Comparison of ENCODE assay signal across 8 cellular contexts in the genomic region with DNA sequence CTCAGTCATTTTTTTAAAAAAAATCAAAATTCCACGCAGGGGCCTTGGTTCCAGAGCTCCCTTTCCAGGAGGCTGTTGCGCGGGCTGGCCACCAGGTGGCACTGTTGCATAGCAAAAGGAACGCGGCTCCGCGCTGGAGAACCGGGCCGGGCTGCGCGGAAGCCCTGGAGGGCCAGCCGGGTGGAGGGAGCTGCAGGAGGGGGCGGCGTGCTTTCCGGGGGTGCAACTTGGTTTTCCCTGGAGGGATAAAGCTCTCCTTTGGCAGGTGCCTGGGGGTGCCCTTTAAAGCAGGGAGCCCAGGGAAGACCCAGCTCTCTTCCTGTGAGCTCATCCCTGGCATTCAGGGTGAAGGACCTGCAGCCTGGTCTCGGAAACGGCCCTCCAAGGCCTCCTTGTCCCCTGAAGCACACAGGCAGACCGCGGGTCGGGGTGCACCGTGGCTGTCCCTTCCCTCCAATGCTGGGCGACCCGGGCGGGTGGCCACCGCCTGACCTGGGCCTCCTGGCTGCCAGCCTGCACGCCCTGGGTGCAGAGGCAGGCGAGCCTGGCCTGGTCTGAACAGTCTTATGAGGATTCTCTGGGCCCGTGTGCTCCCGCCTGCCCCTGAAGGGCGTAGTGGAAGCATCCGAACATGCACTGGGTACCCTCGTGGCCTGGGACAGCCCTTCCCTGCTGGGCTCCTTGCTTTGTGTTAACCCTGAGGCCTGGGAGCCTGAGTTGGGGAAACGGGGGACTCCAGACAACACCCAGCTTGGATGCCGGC. TPM values are rescaled to one million over a fixed set of nuclear protein-coding genes. Genes with fewer than 3 reads are reported as not detected.
DNase-seq lines count a peak whose midpoint lies in the region; ATAC-seq, FAIRE-seq and TF ChIP-seq lines count a peak whose summit lies in the region.

No MANE protein-coding gene starts in this region.

- TF ChIP-seq EP300 in HepG2 (IDR thresholded peaks at IDR 0.05; ENCODE audit: low read depth in 2 of 2, low read length in 2 of 2) = no peak
- no peak for TF ChIP-seq EP300 in HepG2 (CRISPR knock-in tag; IDR thresholded peaks at IDR 0.05; ENCODE audit: borderline replicate concordance)

- in situ Hi-C loops in HepG2 (cut with HindIII; ENCODE audit: extremely low pct_ligation_motif_present, low pct_unique_long_range_greater_than_20kb) = no loop called here

- H3K27ac Mint-ChIP-seq in chondrocyte (ENCODE audit: unreplicated experiment) = no peak overlapping the region

- intact Hi-C loops in HepG2 (cut with micrococcal nuclease; ENCODE audit: unreplicated experiment) = loop anchor here (1.0 to 5.0 kb wide), 3 partner anchors 40 to 499 kb away; no protein-coding TSS in a partner anchor

- no peak overlapping the region; a peak in 1 of 6 replicates for H3K4me3 ChIP-seq in HepG2 (replicated peaks in 1 of 3; ENCODE audit: insufficient read depth in 1 of 3, low read depth in 2 of 3, low read length in 3 of 3)

- H3K27me3 Mint-ChIP-seq in chondrocyte (ENCODE audit: low read depth) = peaks cover 13% of the 10 kb centered on the region

- peak; percentile 97 for TF ChIP-seq RAD21 in HepG2 (CRISPR knock-in tag; IDR thresholded peaks at IDR 0.05)

- no peaks in the 10 kb centered on the region for H3K36me3 Mint-ChIP-seq in chondrocyte (ENCODE audit: low read depth)

- WGBS in HepG2 (ENCODE audit: low lambda C conversion rate) = 14% methylated on average over 18 of the region's 34 CpGs

- no peak overlapping the region for H2AFZ ChIP-seq in HepG2 (ENCODE audit: low read length)

- FAIRE-seq in HepG2 (lab: Jason Lieb, UNC) = no peak

- BruUV-seq in HepG2 (replicated peaks; lab: Mats Ljungman, UMichigan) = no TSS peak

- CTCF ChIA-PET in HepG2 (lab: Yijun Ruan, JAX; ENCODE audit: low intra/inter-chr PET ratio, low total read pairs) = interaction anchor here (0.6 to 4.9 kb wide), 9 partner anchors 38 to 503 kb away, joined by 3 to 37 read pairs (median 10); no protein-coding TSS in a partner anchor

- TF ChIP-seq POLR2A in HepG2 (IDR thresholded peaks at IDR 0.05; ENCODE audit: insufficient read depth in 1 of 2, low read depth in 2 of 2, low read length in 2 of 2) = no peak

- H3K4me2 ChIP-seq in HepG2 (ENCODE audit: low read depth, low read length) = peak overlapping the region; percentile 14; the same call in 1 of the 2 replicates

- peaks cover 73% of the 10 kb centered on the region for H3K4me1 ChIP-seq in HepG2 (ENCODE audit: insufficient read depth, low read length)

- no peaks in the 10 kb centered on the region for H3K36me3 ChIP-seq in HepG2 (replicated peaks in 1 of 2; ENCODE audit: control insufficient read depth in 1 of 2, insufficient read depth in 2 of 2, low read length in 2 of 2)

- no peaks in the 10 kb centered on the region for H3K9me3 ChIP-seq in HepG2 (ENCODE audit: low read length)

- no peak overlapping the region for H3K4me3 Mint-ChIP-seq in chondrocyte (ENCODE audit: unreplicated experiment)

- peaks cover 0 to 7% of the 10 kb centered on the region in 2 experiments; a peak in 2 of 5 replicates for H3K27me3 ChIP-seq in HepG2 (ENCODE audit: control insufficient read depth in 1 of 2, insufficient read depth in 2 of 2, low read length in 2 of 2)

- POLR2A ChIA-PET in HepG2 (lab: Yijun Ruan, JAX) = interaction anchor here (0.7 to 3.7 kb wide), 12 partner anchors 13 to 499 kb away, joined by 3 to 122 read pairs (median 6); partner anchors contain the start of gene IFITM10

- TF ChIP-seq CTCF in chondrocyte (IDR thresholded peaks at IDR 0.05) (peak; percentile 100), HepG2 (CRISPR knock-in tag; IDR thresholded peaks at IDR 0.05) (peak; percentile 96)

- peak; percentile 36 for DNase-seq in DMS79 treated with DMSO at 0.1 percent for 48 hours (lab: John Stamatoyannopoulos, UW)
- DNase-seq in DMS79 (lab: John Stamatoyannopoulos, UW) = no peak
- peak; percentile 73 for DNase-seq in NAMALWA (ENCODE audit: low spot score)
- DNase-seq in activated CD4-positive, alpha-beta T cell treated with anti-CD3 and anti-CD28 coated beads for 48 hours = peak; percentile 83
- DNase-seq in chondrocyte (ENCODE audit: low spot score) = peak; percentile 92
- peak; percentile 35 for DNase-seq in HepG2 (ENCODE audit: low spot score)
- DNase-seq in stimulated activated CD4-positive, alpha-beta T cell treated with anti-CD3 and anti-CD28 coated beads, TNF-alpha, amount 100 ng/mL, for 24 hours (ENCODE audit: low read depth in 3 of 3) = peak; percentile 61 to 74 (median 65)

- H3K4me1 Mint-ChIP-seq in chondrocyte (ENCODE audit: low read depth) = no peaks in the 10 kb centered on the region

- ATAC-seq in HepG2 (peak; percentile 85), GM19351 (IDR thresholded peaks at IDR 0.05; ENCODE audit: unreplicated experiment) (no peak)

- peak overlapping the region; percentile 50 for H3K9ac ChIP-seq in HepG2 (ENCODE audit: insufficient read depth, low read depth, low read length)

- no peaks in the 10 kb centered on the region for H3K79me2 ChIP-seq in HepG2 (ENCODE audit: insufficient read depth, low read length)

- H4K20me1 ChIP-seq in HepG2 (ENCODE audit: insufficient read depth, low read length) = no peaks in the 10 kb centered on the region

- H3K27ac ChIP-seq in HepG2 (ENCODE audit: extremely low read length, insufficient read depth, low read length) = peak overlapping the region; percentile 44

- H3K9me3 Mint-ChIP-seq in chondrocyte (ENCODE audit: low read depth) = no peaks in the 10 kb centered on the region

RNA-seq across cellular contexts. Expression of gene KRTAP5-5, which starts 23.4 kb away (rescaled TPM):
- total RNA-seq in chondrocyte (not detected in 3 replicates), HepG2 (2016; rRNA removed; fragmentation: Illumina TruSeq; extraction: Trizol) (not detected in 2 replicates)
- not detected in 2 replicates for total RNA-seq in HepG2 (2016; cell fraction: cytosol; rRNA removed; fragmentation: Illumina TruSeq; extraction: Trizol; ENCODE audit: low read depth)
- not detected in 2 replicates for total RNA-seq in HepG2 (2016; cell fraction: insoluble cytoplasmic fraction; rRNA removed; fragmentation: Illumina TruSeq; extraction: Trizol)
- not detected in 2 replicates for total RNA-seq in HepG2 (2016; cell fraction: membrane; rRNA removed; fragmentation: Illumina TruSeq; extraction: Trizol)
- total RNA-seq in HepG2 (2016; cell fraction: nucleus; rRNA removed; fragmentation: Illumina TruSeq; extraction: Trizol) = not detected in 2 replicates
- polyA plus RNA-seq in HepG2 (2011; rRNA removed) = not detected in 2 replicates
- polyA plus RNA-seq in HepG2 (2011; cell fraction: cytosol; rRNA removed) = not detected in 2 replicates
- polyA plus RNA-seq in HepG2 (2011; cell fraction: nucleus; rRNA removed) = not detected in 2 replicates
- not detected in 2 replicates for polyA plus RNA-seq in HepG2 (2012)
- polyA plus RNA-seq in HepG2 (2016; cell fraction: cytosol; fragmentation: Illumina TruSeq; extraction: Trizol; ENCODE audit: low read depth) = not detected in 2 replicates
- polyA plus RNA-seq in HepG2 (2016; cell fraction: insoluble cytoplasmic fraction; fragmentation: Illumina TruSeq; extraction: Trizol; ENCODE audit: low read depth) = not detected in 2 replicates
- not detected in 2 replicates for polyA plus RNA-seq in HepG2 (2016; cell fraction: membrane; fragmentation: Illumina TruSeq; extraction: Trizol; ENCODE audit: low read depth)
- not detected in 2 replicates for polyA plus RNA-seq in HepG2 (2016; cell fraction: nucleus; fragmentation: Illumina TruSeq; extraction: Trizol; ENCODE audit: insufficient read depth, low read depth)
- polyA minus RNA-seq in HepG2 (2011; rRNA and poly(A)+ RNA removed; ENCODE audit: low replicate concordance) = not detected in 2 replicates
- polyA minus RNA-seq in HepG2 (2011; cell fraction: cytosol; rRNA and poly(A)+ RNA removed) = not detected in 2 replicates
- polyA minus RNA-seq in HepG2 (2011; cell fraction: nucleus; rRNA and poly(A)+ RNA removed) = not detected in 2 replicates

RNA-seq across cellular contexts. Expression of gene KRTAP5-4, which starts 31.0 kb away (rescaled TPM):
- total RNA-seq in chondrocyte = not detected in 3 replicates
- not detected in 2 replicates for total RNA-seq in HepG2 (2016; rRNA removed; fragmentation: Illumina TruSeq; extraction: Trizol)
- total RNA-seq in HepG2 (2016; cell fraction: cytosol; rRNA removed; fragmentation: Illumina TruSeq; extraction: Trizol; ENCODE audit: low read depth) = not detected in 2 replicates
- not detected in 2 replicates for total RNA-seq in HepG2 (2016; cell fraction: insoluble cytoplasmic fraction; rRNA removed; fragmentation: Illumina TruSeq; extraction: Trizol)
- not detected in 2 replicates for total RNA-seq in HepG2 (2016; cell fraction: membrane; rRNA removed; fragmentation: Illumina TruSeq; extraction: Trizol)
- total RNA-seq in HepG2 (2016; cell fraction: nucleus; rRNA removed; fragmentation: Illumina TruSeq; extraction: Trizol) = not detected in 2 replicates
- not detected in 2 replicates for polyA plus RNA-seq in HepG2 (2011; rRNA removed)
- polyA plus RNA-seq in HepG2 (2011; cell fraction: cytosol; rRNA removed) = not detected in 2 replicates
- 0.16 TPM in 1 of 2 replicates, not detected in the other for polyA plus RNA-seq in HepG2 (2011; cell fraction: nucleus; rRNA removed)
- polyA plus RNA-seq in HepG2 (2012) = not detected in 2 replicates
- polyA plus RNA-seq in HepG2 (2016; cell fraction: cytosol; fragmentation: Illumina TruSeq; extraction: Trizol; ENCODE audit: low read depth) = not detected in 2 replicates
- polyA plus RNA-seq in HepG2 (2016; cell fraction: insoluble cytoplasmic fraction; fragmentation: Illumina TruSeq; extraction: Trizol; ENCODE audit: low read depth) = not detected in 2 replicates
- polyA plus RNA-seq in HepG2 (2016; cell fraction: membrane; fragmentation: Illumina TruSeq; extraction: Trizol; ENCODE audit: low read depth) = not detected in 2 replicates
- not detected in 2 replicates for polyA plus RNA-seq in HepG2 (2016; cell fraction: nucleus; fragmentation: Illumina TruSeq; extraction: Trizol; ENCODE audit: insufficient read depth, low read depth)
- not detected in 2 replicates for polyA minus RNA-seq in HepG2 (2011; rRNA and poly(A)+ RNA removed; ENCODE audit: low replicate concordance)
- polyA minus RNA-seq in HepG2 (2011; cell fraction: cytosol; rRNA and poly(A)+ RNA removed) = not detected in 2 replicates
- not detected in 2 replicates for polyA minus RNA-seq in HepG2 (2011; cell fraction: nucleus; rRNA and poly(A)+ RNA removed)

RNA-seq across cellular contexts. Expression of gene KRTAP5-6, which starts 44.0 kb away (rescaled TPM):
- total RNA-seq in chondrocyte (not detected in 3 replicates), HepG2 (2016; rRNA removed; fragmentation: Illumina TruSeq; extraction: Trizol) (not detected in 2 replicates)
- not detected in 2 replicates for total RNA-seq in HepG2 (2016; cell fraction: cytosol; rRNA removed; fragmentation: Illumina TruSeq; extraction: Trizol; ENCODE audit: low read depth)
- total RNA-seq in HepG2 (2016; cell fraction: insoluble cytoplasmic fraction; rRNA removed; fragmentation: Illumina TruSeq; extraction: Trizol) = not detected in 2 replicates
- not detected in 2 replicates for total RNA-seq in HepG2 (2016; cell fraction: membrane; rRNA removed; fragmentation: Illumina TruSeq; extraction: Trizol)
- total RNA-seq in HepG2 (2016; cell fraction: nucleus; rRNA removed; fragmentation: Illumina TruSeq; extraction: Trizol) = not detected in 2 replicates
- polyA plus RNA-seq in HepG2 (2011; rRNA removed) = not detected in 2 replicates
- 0.15 TPM in 1 of 2 replicates, not detected in the other for polyA plus RNA-seq in HepG2 (2011; cell fraction: cytosol; rRNA removed)
- polyA plus RNA-seq in HepG2 (2011; cell fraction: nucleus; rRNA removed) = 0.35 and 0.43 TPM in 2 replicates
- not detected in 2 replicates for polyA plus RNA-seq in HepG2 (2012)
- polyA plus RNA-seq in HepG2 (2016; cell fraction: cytosol; fragmentation: Illumina TruSeq; extraction: Trizol; ENCODE audit: low read depth) = not detected in 2 replicates
- not detected in 2 replicates for polyA plus RNA-seq in HepG2 (2016; cell fraction: insoluble cytoplasmic fraction; fragmentation: Illumina TruSeq; extraction: Trizol; ENCODE audit: low read depth)
- polyA plus RNA-seq in HepG2 (2016; cell fraction: membrane; fragmentation: Illumina TruSeq; extraction: Trizol; ENCODE audit: low read depth) = not detected in 2 replicates
- not detected in 2 replicates for polyA plus RNA-seq in HepG2 (2016; cell fraction: nucleus; fragmentation: Illumina TruSeq; extraction: Trizol; ENCODE audit: insufficient read depth, low read depth)
- not detected in 2 replicates for polyA minus RNA-seq in HepG2 (2011; rRNA and poly(A)+ RNA removed; ENCODE audit: low replicate concordance)
- not detected in 2 replicates for polyA minus RNA-seq in HepG2 (2011; cell fraction: cytosol; rRNA and poly(A)+ RNA removed)
- polyA minus RNA-seq in HepG2 (2011; cell fraction: nucleus; rRNA and poly(A)+ RNA removed) = not detected in 2 replicates

RNA-seq across cellular contexts. Expression of gene KRTAP5-3, which starts 44.7 kb away (rescaled TPM):
- total RNA-seq in chondrocyte = not detected in 3 replicates
- not detected in 2 replicates for total RNA-seq in HepG2 (2016; rRNA removed; fragmentation: Illumina TruSeq; extraction: Trizol)
- not detected in 2 replicates for total RNA-seq in HepG2 (2016; cell fraction: cytosol; rRNA removed; fragmentation: Illumina TruSeq; extraction: Trizol; ENCODE audit: low read depth)
- not detected in 2 replicates for total RNA-seq in HepG2 (2016; cell fraction: insoluble cytoplasmic fraction; rRNA removed; fragmentation: Illumina TruSeq; extraction: Trizol)
- not detected in 2 replicates for total RNA-seq in HepG2 (2016; cell fraction: membrane; rRNA removed; fragmentation: Illumina TruSeq; extraction: Trizol)
- not detected in 2 replicates for total RNA-seq in HepG2 (2016; cell fraction: nucleus; rRNA removed; fragmentation: Illumina TruSeq; extraction: Trizol)
- not detected in 2 replicates for polyA plus RNA-seq in HepG2 (2011; rRNA removed)
- not detected in 2 replicates for polyA plus RNA-seq in HepG2 (2011; cell fraction: cytosol; rRNA removed)
- not detected in 2 replicates for polyA plus RNA-seq in HepG2 (2011; cell fraction: nucleus; rRNA removed)
- polyA plus RNA-seq in HepG2 (2012) = not detected in 2 replicates
- not detected in 2 replicates for polyA plus RNA-seq in HepG2 (2016; cell fraction: cytosol; fragmentation: Illumina TruSeq; extraction: Trizol; ENCODE audit: low read depth)
- not detected in 2 replicates for polyA plus RNA-seq in HepG2 (2016; cell fraction: insoluble cytoplasmic fraction; fragmentation: Illumina TruSeq; extraction: Trizol; ENCODE audit: low read depth)
- polyA plus RNA-seq in HepG2 (2016; cell fraction: membrane; fragmentation: Illumina TruSeq; extraction: Trizol; ENCODE audit: low read depth) = not detected in 2 replicates
- polyA plus RNA-seq in HepG2 (2016; cell fraction: nucleus; fragmentation: Illumina TruSeq; extraction: Trizol; ENCODE audit: insufficient read depth, low read depth) = not detected in 2 replicates
- not detected in 2 replicates for polyA minus RNA-seq in HepG2 (2011; rRNA and poly(A)+ RNA removed; ENCODE audit: low replicate concordance)
- not detected in 2 replicates for polyA minus RNA-seq in HepG2 (2011; cell fraction: cytosol; rRNA and poly(A)+ RNA removed)
- not detected in 2 replicates for polyA minus RNA-seq in HepG2 (2011; cell fraction: nucleus; rRNA and poly(A)+ RNA removed)

RNA-seq across cellular contexts. Expression of gene KRTAP5-2, which starts 54.9 kb away (rescaled TPM):
- not detected in 3 replicates for total RNA-seq in chondrocyte
- total RNA-seq in HepG2 (2016; rRNA removed; fragmentation: Illumina TruSeq; extraction: Trizol) = not detected in 2 replicates
- not detected in 2 replicates for total RNA-seq in HepG2 (2016; cell fraction: cytosol; rRNA removed; fragmentation: Illumina TruSeq; extraction: Trizol; ENCODE audit: low read depth)
- not detected in 2 replicates for total RNA-seq in HepG2 (2016; cell fraction: insoluble cytoplasmic fraction; rRNA removed; fragmentation: Illumina TruSeq; extraction: Trizol)
- total RNA-seq in HepG2 (2016; cell fraction: membrane; rRNA removed; fragmentation: Illumina TruSeq; extraction: Trizol) = not detected in 2 replicates
- not detected in 2 replicates for total RNA-seq in HepG2 (2016; cell fraction: nucleus; rRNA removed; fragmentation: Illumina TruSeq; extraction: Trizol)
- polyA plus RNA-seq in HepG2 (2011; rRNA removed) = not detected in 2 replicates
- polyA plus RNA-seq in HepG2 (2011; cell fraction: cytosol; rRNA removed) = not detected in 2 replicates
- polyA plus RNA-seq in HepG2 (2011; cell fraction: nucleus; rRNA removed) = not detected in 2 replicates
- 0.29 and 0.55 TPM in 2 replicates for polyA plus RNA-seq in HepG2 (2012)
- not detected in 2 replicates for polyA plus RNA-seq in HepG2 (2016; cell fraction: cytosol; fragmentation: Illumina TruSeq; extraction: Trizol; ENCODE audit: low read depth)
- polyA plus RNA-seq in HepG2 (2016; cell fraction: insoluble cytoplasmic fraction; fragmentation: Illumina TruSeq; extraction: Trizol; ENCODE audit: low read depth) = not detected in 2 replicates
- not detected in 2 replicates for polyA plus RNA-seq in HepG2 (2016; cell fraction: membrane; fragmentation: Illumina TruSeq; extraction: Trizol; ENCODE audit: low read depth)
- not detected in 2 replicates for polyA plus RNA-seq in HepG2 (2016; cell fraction: nucleus; fragmentation: Illumina TruSeq; extraction: Trizol; ENCODE audit: insufficient read depth, low read depth)
- 0.21 TPM in 1 of 2 replicates, not detected in the other for polyA minus RNA-seq in HepG2 (2011; rRNA and poly(A)+ RNA removed; ENCODE audit: low replicate concordance)
- polyA minus RNA-seq in HepG2 (2011; cell fraction: cytosol; rRNA and poly(A)+ RNA removed) = not detected in 2 replicates
- polyA minus RNA-seq in HepG2 (2011; cell fraction: nucleus; rRNA and poly(A)+ RNA removed) = not detected in 2 replicates
